ENCODE assay signal across 19 cellular contexts in the genomic region with DNA sequence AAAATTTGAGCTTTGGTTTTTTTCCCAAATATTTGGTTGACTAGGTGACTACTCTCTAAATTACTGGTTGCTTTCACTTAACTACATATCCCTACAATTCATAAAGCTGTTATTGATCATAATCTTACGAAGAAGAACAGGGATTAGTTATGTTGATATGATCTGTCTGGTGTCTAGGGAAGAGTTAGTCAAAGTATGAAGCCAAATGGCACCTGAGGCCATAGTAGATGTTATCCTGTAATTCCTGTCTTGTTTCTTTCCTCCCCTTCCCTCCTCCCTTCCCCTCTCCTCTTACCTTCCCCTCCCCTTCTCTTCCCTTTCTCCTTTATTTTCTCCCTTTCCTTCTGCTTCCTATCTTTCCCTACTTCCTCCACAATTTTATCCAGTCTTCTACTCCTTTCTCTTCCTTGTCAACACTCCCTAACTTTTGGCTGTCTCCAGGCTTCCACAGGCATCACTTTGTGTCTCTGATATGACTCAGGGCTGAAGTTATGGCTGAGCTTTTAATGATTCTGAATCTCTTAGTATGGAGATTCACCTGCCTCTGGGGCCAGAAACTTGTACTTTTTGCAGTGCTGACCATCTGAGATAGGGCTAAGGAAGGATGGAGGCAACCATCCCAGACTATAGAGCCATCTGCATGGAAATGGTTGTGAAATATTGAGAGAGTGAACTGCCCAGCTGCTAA.
DNase-seq lines count a peak whose midpoint lies in the region; ATAC-seq, FAIRE-seq and TF ChIP-seq lines count a peak whose summit lies in the region.
"Had no signal": no experiment of that assay in that cellular context is flagged by ENCODE, and none has a peak within 500 bp of the region (broad histone marks: within the 10 kb centered on the region; RNA-seq: fewer than 3 reads in every experiment).

No MANE protein-coding gene starts in this region.

- dilution Hi-C loops in keratinocyte (cut with MboI; ENCODE audit: extremely low pct_ligation_motif_present, low sequenced_read_pairs): no loop called here

- CTCF ChIA-PET in HEK293 (lab: Yijun Ruan, JAX): no interaction called here
- CTCF ChIA-PET in K562 (lab: Yijun Ruan, JAX; ENCODE audit: low intra/inter-chr PET ratio): no interaction called here

- H3K36me3 ChIP-seq in HEK293 (ENCODE audit: control insufficient read depth in 2 of 2, insufficient read depth in 1 of 2, low read length in 2 of 2) (no peaks in the 10 kb centered on the region), OCI-LY3 (replicated peaks; ENCODE audit: low read depth, low read length) (peaks cover 36% of the 10 kb centered on the region), K562 (ENCODE audit: control insufficient read depth, insufficient read depth, low read length) (no peaks in the 10 kb centered on the region), keratinocyte (ENCODE audit: control insufficient read depth in 2 of 2, extremely low read depth in 1 of 2, insufficient read depth in 2 of 2, low read length in 2 of 2) (no peaks in the 10 kb centered on the region), esophagus squamous epithelium (no peaks in the 10 kb centered on the region)
- H3K36me3 ChIP-seq: BLaER1 treated with 17β-estradiol and CSF1 and Interleukin-3, amounts not matched to agents 10 nM and 100 nM had no signal

- H2AFZ ChIP-seq in OCI-LY3 (ENCODE audit: low read depth, low read length) (no peak overlapping the region; the same call in 1 of the 2 replicates), K562 (ENCODE audit: low read depth, low read length) (no peak overlapping the region), keratinocyte (ENCODE audit: control insufficient read depth, low read length) (no peak overlapping the region)

- no peak overlapping the region for H3K9ac ChIP-seq in OCI-LY3 (ENCODE audit: low read length)
- H3K9ac ChIP-seq in K562 (ENCODE audit: insufficient read depth in 1 of 2, low read depth in 2 of 2, low read length in 2 of 2): no peak overlapping the region
- H3K9ac ChIP-seq in keratinocyte (ENCODE audit: control insufficient read depth, extremely low read depth, insufficient read depth, low read length): no peak overlapping the region
- H3K9ac ChIP-seq: BLaER1 treated with 17β-estradiol and CSF1 and Interleukin-3, amounts not matched to agents 10 nM and 100 nM had no signal

- H3K9me3 ChIP-seq in HEK293 (ENCODE audit: control insufficient read depth, insufficient read depth, low read depth, low read length) (no peaks in the 10 kb centered on the region), OCI-LY3 (ENCODE audit: insufficient read depth, low read length) (peaks cover 12% of the 10 kb centered on the region; the same call in 1 of the 2 replicates), K562 (replicated peaks; ENCODE audit: control insufficient read depth, insufficient read depth, low read depth, low read length) (no peaks in the 10 kb centered on the region), keratinocyte (ENCODE audit: control insufficient read depth, low read depth, low read length) (no peaks in the 10 kb centered on the region), esophagus squamous epithelium (no peaks in the 10 kb centered on the region)

- POLR2A ChIA-PET in HEK293 (lab: Yijun Ruan, JAX): no interaction called here
- POLR2A ChIA-PET in K562 (lab: Yijun Ruan, JAX): no interaction called here

- BruUV-seq in K562 (replicated peaks; lab: Mats Ljungman, UMichigan): no TSS peak

- DNase-seq in K562 (ENCODE audit: extremely low read depth in 1 of 4, low spot score in 3 of 4) (no peak), keratinocyte (ENCODE audit: low read depth, low spot score) (no peak), esophagus squamous epithelium (lab: John Stamatoyannopoulos, UW) (no peak)
- DNase-seq: Calu3; CD8-positive, alpha-beta T cell; DMS53; DND-41; EL; H9; KG1 had no signal

- TF ChIP-seq CTCF in HEK293 (tag by site-specific recombination; IDR thresholded peaks at IDR 0.05): no peak
- no peak for TF ChIP-seq CTCF in OCI-LY3 (IDR thresholded peaks at IDR 0.05; ENCODE audit: low read depth, low read length)
- no peak for TF ChIP-seq CTCF in K562 (IDR thresholded peaks at IDR 0.05 in 2 of 3, conservative IDR thresholded peaks at IDR 0.05 in 1 of 3; ENCODE audit: insufficient read depth in 2 of 3, low read depth in 1 of 3, low read length in 3 of 3)
- no peak for TF ChIP-seq CTCF in keratinocyte (optimal IDR thresholded peaks at IDR 0.05 in 1 of 3, IDR thresholded peaks at IDR 0.05 in 1 of 3, conservative IDR thresholded peaks at IDR 0.05 in 1 of 3; ENCODE audit: extremely low read depth in 1 of 3, insufficient read depth in 2 of 3, low read length in 3 of 3)
- no peak for TF ChIP-seq CTCF in esophagus squamous epithelium (IDR thresholded peaks at IDR 0.05)

- H3K4me3 ChIP-seq in HEK293 (ENCODE audit: low read depth, low read length) (no peak overlapping the region), OCI-LY3 (ENCODE audit: low read length) (no peak overlapping the region), K562 (no peak overlapping the region), keratinocyte (ENCODE audit: control insufficient read depth in 2 of 3, extremely low read depth in 1 of 3, insufficient read depth in 2 of 3, low read depth in 1 of 3, low read length in 3 of 3) (no peak overlapping the region), esophagus squamous epithelium (no peak overlapping the region)
- H3K4me3 ChIP-seq: BLaER1 treated with 17β-estradiol and CSF1 and Interleukin-3, amounts not matched to agents 10 nM and 100 nM; GM12878 had no signal

- intact Hi-C loops in K562 (cut with micrococcal nuclease): no loop called here
- intact Hi-C loops in esophagus squamous epithelium (cut with DNase I): no loop called here

- in situ Hi-C loops in K562 (cut with MboI): no loop called here

- WGBS in K562 (ENCODE audit: insufficient coverage, low coverage, missing lambda C conversion rate): 0% methylated on average over 1 of the region's 1 CpG
- WGBS in esophagus squamous epithelium, 2 donors: 59 to 67% methylated on average over 1 of the region's 1 CpG

- FAIRE-seq in K562 (lab: Jason Lieb, UNC) (no peak), keratinocyte (lab: Jason Lieb, UNC) (peak; percentile 13)
- FAIRE-seq: GM12878, H1 had no signal

- H4K20me1 ChIP-seq in OCI-LY3 (ENCODE audit: insufficient read depth, low read length) (no peaks in the 10 kb centered on the region), K562 (replicated peaks; ENCODE audit: control insufficient read depth, insufficient read depth, low read length) (no peaks in the 10 kb centered on the region), keratinocyte (ENCODE audit: control insufficient read depth, extremely low read depth, insufficient read depth, low read length) (no peaks in the 10 kb centered on the region)
- H4K20me1 ChIP-seq: BLaER1 treated with 17β-estradiol and CSF1 and Interleukin-3, amounts not matched to agents 10 nM and 100 nM had no signal

- no peak for TF ChIP-seq RAD21 in K562 (CRISPR knock-in tag; conservative IDR thresholded peaks at IDR 0.05 in 1 of 2, IDR thresholded peaks at IDR 0.05 in 1 of 2)

- no peak overlapping the region for H3K27ac ChIP-seq in HEK293 (ENCODE audit: extremely low read depth, low read depth, low read length)
- H3K27ac ChIP-seq in OCI-LY3 (ENCODE audit: low read length): 0 out of 2 replicates have a peak overlapping the region, but pooled peaks have one; percentile 74
- H3K27ac ChIP-seq in K562 (ENCODE audit: extremely low read depth, low read depth, low read length): no peak overlapping the region
- no peak overlapping the region for H3K27ac ChIP-seq in keratinocyte (ENCODE audit: control insufficient read depth, insufficient read depth, low read length)
- H3K27ac ChIP-seq in esophagus squamous epithelium: no peak overlapping the region
- H3K27ac ChIP-seq: BLaER1 treated with 17β-estradiol and CSF1 and Interleukin-3, amounts not matched to agents 10 nM and 100 nM; HL-60 had no signal

- H3K4me1 ChIP-seq in HEK293 (ENCODE audit: control insufficient read depth, insufficient read depth, low read length) (no peaks in the 10 kb centered on the region), OCI-LY3 (ENCODE audit: low read length) (peaks cover 73% of the 10 kb centered on the region), K562 (replicated peaks in 1 of 2; ENCODE audit: control insufficient read depth in 2 of 2, insufficient read depth in 2 of 2, low read length in 2 of 2) (peaks cover 0 to 30% of the 10 kb centered on the region in 2 experiments; a peak in 2 of 5 replicates), keratinocyte (ENCODE audit: control insufficient read depth, extremely low read depth, insufficient read depth, low read length) (no peaks in the 10 kb centered on the region), esophagus squamous epithelium (no peaks in the 10 kb centered on the region)
- H3K4me1 ChIP-seq: BLaER1 treated with 17β-estradiol and CSF1 and Interleukin-3, amounts not matched to agents 10 nM and 100 nM had no signal

- peaks cover 4% of the 10 kb centered on the region for H3K79me2 ChIP-seq in OCI-LY3 (ENCODE audit: low read length)
- H3K79me2 ChIP-seq in K562 (ENCODE audit: control insufficient read depth, insufficient read depth, low read length): no peaks in the 10 kb centered on the region
- no peaks in the 10 kb centered on the region for H3K79me2 ChIP-seq in keratinocyte (ENCODE audit: control insufficient read depth, insufficient read depth, low read length)

- no peak overlapping the region for H3K4me2 ChIP-seq in OCI-LY3 (ENCODE audit: low read length)
- no peak overlapping the region for H3K4me2 ChIP-seq in K562 (ENCODE audit: insufficient read depth, low read length)
- H3K4me2 ChIP-seq in keratinocyte (ENCODE audit: control insufficient read depth, extremely low read depth, insufficient read depth, low read depth, low read length): no peak overlapping the region
- H3K4me2 ChIP-seq: BLaER1 treated with 17β-estradiol and CSF1 and Interleukin-3, amounts not matched to agents 10 nM and 100 nM had no signal

- TF ChIP-seq POLR2A in K562 (conservative IDR thresholded peaks at IDR 0.05): no peak
- no peak for TF ChIP-seq POLR2A in esophagus squamous epithelium (IDR thresholded peaks at IDR 0.05)

- TF ChIP-seq EP300 in K562 (IDR thresholded peaks at IDR 0.05; ENCODE audit: low read length): no peak

- H3K27me3 ChIP-seq in OCI-LY3 (ENCODE audit: low read depth, low read length): no peaks in the 10 kb centered on the region
- H3K27me3 ChIP-seq in K562 (ENCODE audit: control insufficient read depth in 2 of 2, insufficient read depth in 2 of 2, low read length in 2 of 2): no peaks in the 10 kb centered on the region
- H3K27me3 ChIP-seq in keratinocyte (ENCODE audit: control insufficient read depth, extremely low read depth, insufficient read depth, low read length): no peaks in the 10 kb centered on the region
- H3K27me3 ChIP-seq in esophagus squamous epithelium: no peaks in the 10 kb centered on the region
- H3K27me3 ChIP-seq: BLaER1 treated with 17β-estradiol and CSF1 and Interleukin-3, amounts not matched to agents 10 nM and 100 nM had no signal

- ATAC-seq in K562: peak; percentile 19; the same call in 2 of the 3 replicates
- no peak for ATAC-seq in HG03280 (IDR thresholded peaks at IDR 0.05; ENCODE audit: unreplicated experiment)
- no peak for ATAC-seq in GM21717 (IDR thresholded peaks at IDR 0.05; ENCODE audit: unreplicated experiment)
- ATAC-seq in HG03095 (IDR thresholded peaks at IDR 0.05; ENCODE audit: unreplicated experiment): no peak
- ATAC-seq: CD8-positive, alpha-beta T cell; GM12878 had no signal

- no peaks in the 10 kb centered on the region for H3K9me1 ChIP-seq in K562 (ENCODE audit: control insufficient read depth, insufficient read depth, low read length)
- H3K9me1 ChIP-seq in keratinocyte (ENCODE audit: control insufficient read depth, extremely low read depth, insufficient read depth, low read length): no peaks in the 10 kb centered on the region
